In genomic region chr4:34176609-34177008, GRCh38 we compare ENCODE assay signal across 8 cellular contexts.
"Had no signal": no experiment of that assay in that cellular context is flagged by ENCODE, and none has a peak within 500 bp of the region (broad histone marks: within the 10 kb centered on the region; RNA-seq: fewer than 3 reads in every experiment).

No MANE protein-coding gene starts in this region.

- DNase-seq: GDM1, GF-D8 had no signal

- H3K4me3 ChIP-seq: GM12878 had no signal

- FAIRE-seq: G401.6, GM12878, GM12891, GM12892, GM18507, GM19239 had no signal

- ATAC-seq: GM12878 had no signal
